In genomic region chr9:104923740-104924139, GRCh38 we compare ENCODE assay signal across 11 cellular contexts. TPM values are rescaled to one million over a fixed set of nuclear protein-coding genes. Genes with fewer than 3 reads are reported as not detected.
DNase-seq lines count a peak whose midpoint lies in the region; ATAC-seq and TF ChIP-seq lines count a peak whose summit lies in the region.
"Had no signal": no experiment of that assay in that cellular context is flagged by ENCODE, and none has a peak within 500 bp of the region (broad histone marks: within the 10 kb centered on the region; RNA-seq: fewer than 3 reads in every experiment).

No MANE protein-coding gene starts in this region.

- 76 to 92% (median 81%) methylated on average over 4 of the region's 4 CpGs for WGBS in psoas muscle, 3 donors

- CTCF ChIA-PET in CD8-positive, alpha-beta memory T cell (lab: Charles Lee): no interaction called here

- H3K4me1 ChIP-seq in psoas muscle (peaks cover 52% of the 10 kb centered on the region), breast epithelium (no peaks in the 10 kb centered on the region)
- H3K4me1 ChIP-seq in CD8-positive, alpha-beta memory T cell (ENCODE audit: insufficient read depth, low read length): no peaks in the 10 kb centered on the region

- H3K36me3 Mint-ChIP-seq in CD8-positive, alpha-beta memory T cell: peaks cover 1 to 3% (median 3%) of the 10 kb centered on the region in 3 donors

- TF ChIP-seq POLR2A in breast epithelium (IDR thresholded peaks at IDR 0.05): no peak

- H3K27ac Mint-ChIP-seq in CD8-positive, alpha-beta memory T cell: no peak overlapping the region
- H3K27ac Mint-ChIP-seq: T-helper 2 cell treated with Interferon-gamma antibody and Interleukin-4, amounts not matched to agents 5 μg/mL and 100 μg/mL, for 36 hours had no signal

- peak; percentile 96 for DNase-seq in NAMALWA (ENCODE audit: low spot score)
- DNase-seq in psoas muscle: no peak
- no peak for DNase-seq in left colon
- no peak for DNase-seq in breast epithelium (ENCODE audit: low spot score in 2 of 2)
- DNase-seq in KBM-7: no peak
- no peak for DNase-seq in CD8-positive, alpha-beta memory T cell
- DNase-seq: NCI-H2171 treated with DMSO at 0.1 percent for 48 hours had no signal

- H3K36me3 ChIP-seq in psoas muscle (ENCODE audit: insufficient read depth in 1 of 2, low read depth in 1 of 2) (peaks cover 0 to 7% of the 10 kb centered on the region in 2 donors), breast epithelium (no peaks in the 10 kb centered on the region)
- H3K36me3 ChIP-seq in CD8-positive, alpha-beta memory T cell (ENCODE audit: insufficient read depth, low read length): no peaks in the 10 kb centered on the region

- in situ Hi-C loops in KBM-7 (cut with MboI; ENCODE audit: low pct_unique_long_range_greater_than_20kb, low sequenced_read_pairs): no loop called here

- H3K4me3 ChIP-seq in psoas muscle (peak overlapping the region; percentile 99), breast epithelium (peak overlapping the region in 1 of 3 donors; percentile 25)
- no peak overlapping the region for H3K4me3 ChIP-seq in CD8-positive, alpha-beta memory T cell (ENCODE audit: low read length)

- no peak overlapping the region for H3K27ac ChIP-seq in psoas muscle
- H3K27ac ChIP-seq in breast epithelium: peak overlapping the region in 1 of 2 donors; percentile 34
- no peak overlapping the region for H3K27ac ChIP-seq in CD8-positive, alpha-beta memory T cell (ENCODE audit: low read depth, low read length)
- H3K27ac ChIP-seq: HL-60 had no signal

- peaks cover 31 to 47% of the 10 kb centered on the region in 2 donors for H3K27me3 Mint-ChIP-seq in CD8-positive, alpha-beta memory T cell

- ATAC-seq in GM18907 (IDR thresholded peaks at IDR 0.05; ENCODE audit: unreplicated experiment): peak; percentile 72
- ATAC-seq in HG02678 (IDR thresholded peaks at IDR 0.05; ENCODE audit: unreplicated experiment): peak; percentile 61
- no peak for ATAC-seq in psoas muscle
- ATAC-seq in left colon: no peak

- intact Hi-C loops in psoas muscle (cut with DNase I): loop anchor here in 1 of 2 donors (10.0 kb wide), 1 partner anchor 59 kb away; no protein-coding TSS in a partner anchor
- intact Hi-C loops in left colon (cut with DNase I, micrococcal nuclease): loop anchor here in 1 of 2 donors (10.0 kb wide), 1 partner anchor 71 kb away; no protein-coding TSS in a partner anchor
- intact Hi-C loops in breast epithelium (cut with DNase I; ENCODE audit: low total_unique reads): loop anchor here (10.0 kb wide), 1 partner anchor 491 kb away; no protein-coding TSS in a partner anchor

- no peak overlapping the region for H3K4me3 Mint-ChIP-seq in CD8-positive, alpha-beta memory T cell
- H3K4me3 Mint-ChIP-seq: T-helper 2 cell treated with Interferon-gamma antibody and Interleukin-4, amounts not matched to agents 5 μg/mL and 100 μg/mL, for 36 hours had no signal

- H3K9me3 ChIP-seq in psoas muscle: no peaks in the 10 kb centered on the region
- no peaks in the 10 kb centered on the region for H3K9me3 ChIP-seq in breast epithelium
- no peaks in the 10 kb centered on the region for H3K9me3 ChIP-seq in CD8-positive, alpha-beta memory T cell (ENCODE audit: low read length)

- H3K4me1 Mint-ChIP-seq in CD8-positive, alpha-beta memory T cell: peaks cover 12 to 28% (median 21%) of the 10 kb centered on the region in 3 donors

- H3K9me3 Mint-ChIP-seq in CD8-positive, alpha-beta memory T cell: no peaks in the 10 kb centered on the region
- H3K9me3 Mint-ChIP-seq: T-helper 2 cell treated with Interferon-gamma antibody and Interleukin-4, amounts not matched to agents 5 μg/mL and 100 μg/mL, for 36 hours had no signal

- H3K27me3 ChIP-seq in psoas muscle (ENCODE audit: insufficient read depth in 3 of 3, low read length in 2 of 3) (no peaks in the 10 kb centered on the region), breast epithelium (no peaks in the 10 kb centered on the region)
- H3K27me3 ChIP-seq in CD8-positive, alpha-beta memory T cell (ENCODE audit: insufficient read depth, low read length, poor library complexity, severe bottlenecking): peaks cover 3% of the 10 kb centered on the region

- POLR2A ChIA-PET in CD8-positive, alpha-beta memory T cell (lab: Charles Lee): no interaction called here

- no peak for TF ChIP-seq CTCF in psoas muscle (IDR thresholded peaks at IDR 0.05)
- no peak for TF ChIP-seq CTCF in breast epithelium (IDR thresholded peaks at IDR 0.05)

RNA-seq across cellular contexts. Expression of gene ABCA1, which starts 4.2 kb away (rescaled TPM):
- total RNA-seq in psoas muscle (10 to 100 TPM in 2 of 4 donors, 1 to 10 TPM in 2; 8.2 to 26.1 (median 16.2) TPM), left colon (10 to 100 TPM; 11.8 to 44.5 TPM), breast epithelium (100 to 1,000 TPM in 1 of 3 donors, 10 to 100 TPM in 2; 57.0 to 100 (median 67.8) TPM)
- 1 to 10 TPM; 1.9 to 6.3 (median 3.3) TPM for polyA plus RNA-seq in psoas muscle
- under 1 TPM; 0.83 to 0.89 TPM for total RNA-seq in CD8-positive, alpha-beta memory T cell
- not detected for polyA plus RNA-seq in CD8-positive, alpha-beta memory T cell

Comparison
In these comparisons a context has a peak if more than half of its experiments do, and no peak if none do; other contexts are left out.
1. ATAC-seq: peak in GM18907 (single experiment) and HG02678 (single experiment); none in psoas muscle (0 of 4) and left colon (single experiment).
2. RNA of gene ABCA1, which starts 4.2 kb away (total RNA-seq): 57.0 to 100 TPM in breast epithelium, 11.8 to 44.5 TPM in left colon and 8.2 to 26.1 TPM in psoas muscle; 0.83 to 0.89 TPM in CD8-positive, alpha-beta memory T cell; every median in the first group is over 4 times any median in the second.